Comparison of ENCODE assay signal across 34 cellular contexts in the genomic region with DNA sequence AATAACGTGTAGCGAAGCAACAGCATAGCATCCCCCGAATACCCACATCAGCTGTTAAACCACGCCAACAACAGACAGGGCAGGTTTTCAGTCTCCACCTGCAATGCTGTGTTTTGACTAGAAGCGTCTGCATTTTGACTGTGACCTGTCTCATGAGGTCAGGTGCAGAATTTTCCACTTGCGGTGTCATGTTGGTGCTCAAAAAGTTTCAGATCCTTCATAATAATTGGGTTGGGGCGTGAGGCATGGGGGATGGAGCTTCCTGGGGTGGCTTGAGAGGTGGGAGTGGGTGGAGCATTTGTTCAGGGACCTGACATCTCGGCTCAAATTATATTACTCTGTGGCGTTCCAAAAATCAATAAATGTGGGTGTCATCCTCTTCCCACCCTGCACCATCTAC.
DNase-seq lines count a peak whose midpoint lies in the region; ATAC-seq and TF ChIP-seq lines count a peak whose summit lies in the region.
"Had no signal": no experiment of that assay in that cellular context is flagged by ENCODE, and none has a peak within 500 bp of the region (broad histone marks: within the 10 kb centered on the region; RNA-seq: fewer than 3 reads in every experiment).

No MANE protein-coding gene starts in this region.

- no peak overlapping the region for H3K4me3 ChIP-seq in smooth muscle cell
- H3K4me3 ChIP-seq: adrenal gland, body of pancreas, GM23248, K562, lower lobe of right lung, mucosa of descending colon, prostate gland, upper lobe of left lung had no signal

- no peaks in the 10 kb centered on the region for H3K9me3 ChIP-seq in smooth muscle cell (replicated peaks; ENCODE audit: low read depth)
- H3K9me3 ChIP-seq: adrenal gland, body of pancreas, Caco-2, lower lobe of right lung, mucosa of descending colon, prostate gland, upper lobe of left lung had no signal

- H3K79me2 ChIP-seq in smooth muscle cell (ENCODE audit: low read depth): no peaks in the 10 kb centered on the region

- no peaks in the 10 kb centered on the region for H3K27me3 ChIP-seq in smooth muscle cell (ENCODE audit: low read depth)
- H3K27me3 ChIP-seq: adrenal gland, body of pancreas, upper lobe of left lung had no signal

- peak; percentile 43 for ATAC-seq in HG02870 (IDR thresholded peaks at IDR 0.05; ENCODE audit: unreplicated experiment)
- ATAC-seq: body of pancreas, K562, lower lobe of right lung, mucosa of descending colon, natural killer cell, sciatic nerve, WTC11 had no signal

- 92% methylated on average over 9 of the region's 9 CpGs for WGBS in smooth muscle cell (ENCODE audit: low lambda C conversion rate)

- no peaks in the 10 kb centered on the region for H4K20me1 ChIP-seq in smooth muscle cell (ENCODE audit: low read depth)

- no peak overlapping the region for H3K9ac ChIP-seq in smooth muscle cell (ENCODE audit: low read depth)
- H3K9ac ChIP-seq: GM23248 had no signal

- peaks cover 14% of the 10 kb centered on the region for H3F3A ChIP-seq in smooth muscle cell (ENCODE audit: low read depth)

- no peak overlapping the region for H3K4me2 ChIP-seq in smooth muscle cell

- peak; percentile 20 for DNase-seq in NCI-H748 (lab: John Stamatoyannopoulos, UW; ENCODE audit: unreplicated experiment)
- no peak for DNase-seq in NCI-H748 treated with DMSO at 0.1 percent for 48 hours (lab: John Stamatoyannopoulos, UW)
- peak; percentile 34 for DNase-seq in RPMI8226
- DNase-seq in smooth muscle cell (lab: John Stamatoyannopoulos, UW; ENCODE audit: unreplicated experiment): no peak
- DNase-seq in SW 1271 (lab: John Stamatoyannopoulos, UW): no peak
- DNase-seq in stimulated activated naive CD4-positive, alpha-beta T cell (lab: John Stamatoyannopoulos, UW): no peak
- no peak for DNase-seq in NCI-H2029 (lab: John Stamatoyannopoulos, UW)
- DNase-seq: activated CD4-positive, alpha-beta T cell treated with anti-CD3 and anti-CD28 coated beads, Interleukin-2, amount 50 U/mL, for 48 hours; activated CD8-positive, alpha-beta memory T cell treated with anti-CD3 and anti-CD28 coated beads, Interleukin-2, amount 50 U/mL, for 48 hours; activated naive CD4-positive, alpha-beta T cell treated with Interleukin-2 at 50 U/mL for 16 hours; adrenal gland; body of pancreas; Caco-2; foreskin fibroblast; GM23248; kidney glomerular epithelial cell; lower lobe of right lung; mucosa of descending colon; natural killer cell; NCI-H1092 treated with DMSO at 0.1 percent for 48 hours; NCI-H1930; NCI-H446; NCI-H82; occipital lobe; stimulated activated CD4-positive, alpha-beta T cell treated with anti-CD3 and anti-CD28 coated beads, Interleukin-12 subunit alpha, Interleukin-12 subunit beta, amount 100 ng/mL, for 4 hours; stimulated activated CD4-positive, alpha-beta T cell treated with anti-CD3 and anti-CD28 coated beads, Interleukin-4, amount 100 ng/mL, for 1 hour; substantia nigra; T-helper 1 cell; upper lobe of left lung had no signal

- H3K36me3 ChIP-seq in smooth muscle cell (ENCODE audit: low read depth): no peaks in the 10 kb centered on the region
- H3K36me3 ChIP-seq: adrenal gland, lower lobe of right lung, prostate gland, upper lobe of left lung had no signal

- H3K4me1 ChIP-seq in smooth muscle cell (ENCODE audit: low read depth): peaks cover 20% of the 10 kb centered on the region
- H3K4me1 ChIP-seq: Caco-2, lower lobe of right lung, prostate gland, upper lobe of left lung had no signal

- H3K27ac ChIP-seq in smooth muscle cell (ENCODE audit: low read depth): peak overlapping the region; percentile 96
- H3K27ac ChIP-seq: GM23248, lower lobe of right lung, prostate gland, upper lobe of left lung had no signal

- no peak for TF ChIP-seq CTCF in smooth muscle cell (IDR thresholded peaks at IDR 0.05; ENCODE audit: borderline replicate concordance, insufficient read depth, poor library complexity, severe bottlenecking)

- H2AFZ ChIP-seq in smooth muscle cell (ENCODE audit: low read depth): no peak overlapping the region
- H2AFZ ChIP-seq: GM23248 had no signal

Comparison
In these comparisons a context has a peak if more than half of its experiments do, and no peak if none do; other contexts are left out.
1. DNase-seq: peak in NCI-H748 (single experiment) and RPMI8226 (single experiment); none in NCI-H748 treated with DMSO at 0.1 percent for 48 hours (single experiment), smooth muscle cell (single experiment), SW 1271 (0 of 2), stimulated activated naive CD4-positive, alpha-beta T cell (0 of 6) and NCI-H2029 (single experiment).